In the genomic region with DNA sequence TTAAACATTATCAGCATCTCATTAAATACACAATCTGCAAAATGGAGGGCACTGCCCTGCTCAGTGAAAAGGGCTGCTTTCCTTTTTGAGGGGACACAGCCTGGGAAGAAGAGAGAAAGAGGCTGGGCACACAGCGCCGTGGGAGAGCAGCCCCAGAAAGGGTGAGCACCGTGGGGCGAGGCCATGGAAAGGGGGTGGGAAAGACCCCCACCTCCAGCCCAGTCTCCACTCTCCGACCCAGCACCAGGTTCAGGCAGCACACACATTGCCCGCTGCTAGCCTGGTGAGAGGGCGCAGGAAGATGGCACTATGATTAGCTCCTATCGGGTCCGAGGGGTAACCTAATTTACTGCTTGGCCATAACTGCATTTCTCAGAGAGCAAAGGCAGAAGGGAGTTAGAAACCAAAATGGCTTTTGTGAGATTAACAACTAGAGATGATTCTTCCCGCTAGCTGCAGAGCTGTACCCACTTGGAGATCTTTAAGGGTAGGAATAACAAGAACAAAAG, we compare ENCODE assay signal across 26 cellular contexts.
A peak's percentile ranks its signal among the peaks of the same experiment; 100 is the strongest.
DNase-seq lines count a peak whose midpoint lies in the region; ATAC-seq and TF ChIP-seq lines count a peak whose summit lies in the region.
"Had no signal": no experiment of that assay in that cellular context is flagged by ENCODE, and none has a peak within 500 bp of the region (broad histone marks: within the 10 kb centered on the region; RNA-seq: fewer than 3 reads in every experiment).

No MANE protein-coding gene starts in this region.

- H3K4me2 ChIP-seq in osteoblast (ENCODE audit: insufficient read depth, low read length), result no peak overlapping the region
- H3K4me2 ChIP-seq: BLaER1 had no signal

- H3K4me3 Mint-ChIP-seq in brain, result no peak overlapping the region
- H3K4me3 Mint-ChIP-seq in stimulated activated memory B cell treated with anti-CD40 and anti-IgM and Interleukin-4, amounts not matched to agents 10 μg/mL and 1 μg/mL and 100 μg/mL, for 72 hours, result no peak overlapping the region
- H3K4me3 Mint-ChIP-seq in activated naive CD8-positive, alpha-beta T cell treated with anti-CD3 and anti-CD28 coated beads for 36 hours, result no peak overlapping the region
- H3K4me3 Mint-ChIP-seq: CD14-positive monocyte; CD4-positive, alpha-beta memory T cell; CD4-positive, CD25-positive, alpha-beta regulatory T cell; CD8-positive, alpha-beta memory T cell had no signal

- H3K27ac Mint-ChIP-seq in brain, result peak overlapping the region in 4 of 5 experiments; percentile 28 to 89 (median 76)
- H3K27ac Mint-ChIP-seq in stimulated activated memory B cell treated with anti-CD40 and anti-IgM and Interleukin-4, amounts not matched to agents 10 μg/mL and 1 μg/mL and 100 μg/mL, for 72 hours, result peak overlapping the region; percentile 27
- no peak overlapping the region for H3K27ac Mint-ChIP-seq in activated naive CD8-positive, alpha-beta T cell treated with anti-CD3 and anti-CD28 coated beads for 36 hours
- H3K27ac Mint-ChIP-seq: CD14-positive monocyte; CD4-positive, alpha-beta memory T cell; CD4-positive, CD25-positive, alpha-beta regulatory T cell; CD8-positive, alpha-beta memory T cell had no signal

- no peak for ATAC-seq in stimulated activated memory B cell treated with anti-CD40 and anti-IgM and Interleukin-4, amounts not matched to agents 10 μg/mL and 1 μg/mL and 100 μg/mL, for 72 hours
- no peak for ATAC-seq in HG03139 (IDR thresholded peaks at IDR 0.05; ENCODE audit: unreplicated experiment)
- ATAC-seq in esophagus mucosa, result no peak
- ATAC-seq: GM12878 had no signal

- DNase-seq in left ventricle myocardium inferior (no peak), right atrium auricular region (ENCODE audit: low spot score) (no peak), osteoblast (ENCODE audit: insufficient read length, low spot score, missing footprints) (peak; percentile 42)
- DNase-seq in activated naive CD8-positive, alpha-beta T cell treated with anti-CD3 and anti-CD28 coated beads for 36 hours, result no peak
- DNase-seq: 8988T; ACHN; BE2C; C1 segment of cervical spinal cord; CD4-positive, alpha-beta memory T cell; CD4-positive, CD25-positive, alpha-beta regulatory T cell; CD8-positive, alpha-beta memory T cell; COR-L47; DMS 273 treated with DMSO at 0.1 percent for 48 hours; DMS153; DMS53; DMS79; DND-41; EL; GDM1 had no signal

- H3K27me3 ChIP-seq in left ventricle myocardium inferior (ENCODE audit: low read depth) (no peaks in the 10 kb centered on the region), right atrium auricular region (no peaks in the 10 kb centered on the region), osteoblast (ENCODE audit: insufficient read depth, low read length) (no peaks in the 10 kb centered on the region)
- H3K27me3 ChIP-seq: BE2C, BLaER1 had no signal

- H3K79me2 ChIP-seq in osteoblast (ENCODE audit: insufficient read depth, low read length), result peaks cover 3% of the 10 kb centered on the region

- H2AFZ ChIP-seq in osteoblast (ENCODE audit: low read length), result no peak overlapping the region

- H3K27ac ChIP-seq in left ventricle myocardium inferior (replicated peaks) (peak overlapping the region; percentile 27), right atrium auricular region (no peak overlapping the region), osteoblast (ENCODE audit: low read depth, low read length) (no peak overlapping the region)
- H3K27ac ChIP-seq: BLaER1 had no signal

- H3K27me3 Mint-ChIP-seq in brain, result no peaks in the 10 kb centered on the region
- H3K27me3 Mint-ChIP-seq in stimulated activated memory B cell treated with anti-CD40 and anti-IgM and Interleukin-4, amounts not matched to agents 10 μg/mL and 1 μg/mL and 100 μg/mL, for 72 hours, result no peaks in the 10 kb centered on the region
- no peaks in the 10 kb centered on the region for H3K27me3 Mint-ChIP-seq in activated naive CD8-positive, alpha-beta T cell treated with anti-CD3 and anti-CD28 coated beads for 36 hours
- H3K27me3 Mint-ChIP-seq: CD4-positive, alpha-beta memory T cell; CD4-positive, CD25-positive, alpha-beta regulatory T cell; CD8-positive, alpha-beta memory T cell had no signal

- no peaks in the 10 kb centered on the region for H3K9me3 Mint-ChIP-seq in brain
- H3K9me3 Mint-ChIP-seq in stimulated activated memory B cell treated with anti-CD40 and anti-IgM and Interleukin-4, amounts not matched to agents 10 μg/mL and 1 μg/mL and 100 μg/mL, for 72 hours, result no peaks in the 10 kb centered on the region
- no peaks in the 10 kb centered on the region for H3K9me3 Mint-ChIP-seq in activated naive CD8-positive, alpha-beta T cell treated with anti-CD3 and anti-CD28 coated beads for 36 hours
- H3K9me3 Mint-ChIP-seq: CD14-positive monocyte; CD8-positive, alpha-beta memory T cell had no signal

- no peak overlapping the region for H3K4me3 ChIP-seq in left ventricle myocardium inferior
- H3K4me3 ChIP-seq in right atrium auricular region, result no peak overlapping the region
- H3K4me3 ChIP-seq in osteoblast (ENCODE audit: insufficient read depth, low read length), result no peak overlapping the region
- H3K4me3 ChIP-seq: BLaER1, GM12878 had no signal

- H3K4me1 ChIP-seq in left ventricle myocardium inferior (peaks cover 29% of the 10 kb centered on the region), right atrium auricular region (no peaks in the 10 kb centered on the region), osteoblast (ENCODE audit: insufficient read depth, low read length) (no peaks in the 10 kb centered on the region)

- H4K20me1 ChIP-seq in osteoblast (ENCODE audit: insufficient read depth, low read length), result peaks cover 12% of the 10 kb centered on the region

- peaks cover 21% of the 10 kb centered on the region for H3K4me1 Mint-ChIP-seq in brain
- H3K4me1 Mint-ChIP-seq in stimulated activated memory B cell treated with anti-CD40 and anti-IgM and Interleukin-4, amounts not matched to agents 10 μg/mL and 1 μg/mL and 100 μg/mL, for 72 hours, result no peaks in the 10 kb centered on the region
- no peaks in the 10 kb centered on the region for H3K4me1 Mint-ChIP-seq in activated naive CD8-positive, alpha-beta T cell treated with anti-CD3 and anti-CD28 coated beads for 36 hours
- H3K4me1 Mint-ChIP-seq: CD14-positive monocyte; CD4-positive, alpha-beta memory T cell; CD4-positive, CD25-positive, alpha-beta regulatory T cell; CD8-positive, alpha-beta memory T cell had no signal

- H3K36me3 ChIP-seq in left ventricle myocardium inferior (peaks cover 67% of the 10 kb centered on the region), right atrium auricular region (peaks cover 55% of the 10 kb centered on the region), osteoblast (ENCODE audit: insufficient read depth, low read length) (peaks cover 24% of the 10 kb centered on the region)

- no peaks in the 10 kb centered on the region for H3K9me3 ChIP-seq in left ventricle myocardium inferior (replicated peaks)
- no peaks in the 10 kb centered on the region for H3K9me3 ChIP-seq in right atrium auricular region
- H3K9me3 ChIP-seq in osteoblast (ENCODE audit: low read depth, low read length), result no peaks in the 10 kb centered on the region
- H3K9me3 ChIP-seq: BE2C, BLaER1 had no signal

- peaks cover 31% of the 10 kb centered on the region for H3K36me3 Mint-ChIP-seq in brain
- peaks cover 70% of the 10 kb centered on the region for H3K36me3 Mint-ChIP-seq in stimulated activated memory B cell treated with anti-CD40 and anti-IgM and Interleukin-4, amounts not matched to agents 10 μg/mL and 1 μg/mL and 100 μg/mL, for 72 hours
- peaks cover 3% of the 10 kb centered on the region for H3K36me3 Mint-ChIP-seq in activated naive CD8-positive, alpha-beta T cell treated with anti-CD3 and anti-CD28 coated beads for 36 hours

- intact Hi-C loops in left ventricle myocardium inferior (cut with micrococcal nuclease), result no loop called here

- no peak for TF ChIP-seq CTCF in left ventricle myocardium inferior (IDR thresholded peaks at IDR 0.05; ENCODE audit: borderline replicate concordance)
- TF ChIP-seq CTCF in right atrium auricular region (IDR thresholded peaks at IDR 0.05), result no peak
- no peak for TF ChIP-seq CTCF in brain (conservative IDR thresholded peaks at IDR 0.05)
- no peak for TF ChIP-seq CTCF in osteoblast (IDR thresholded peaks at IDR 0.05; ENCODE audit: extremely low read depth, low read depth, low read length)
